Comparison of ENCODE assay signal across 11 cellular contexts in genomic region chr1:171898956-171899355, GRCh38. TPM values are rescaled to one million over a fixed set of nuclear protein-coding genes. Genes with fewer than 3 reads are reported as not detected.
A peak's percentile ranks its signal among the peaks of the same experiment; 100 is the strongest.
DNase-seq lines count a peak whose midpoint lies in the region; ATAC-seq and TF ChIP-seq lines count a peak whose summit lies in the region.
"Had no signal": no experiment of that assay in that cellular context is flagged by ENCODE, and none has a peak within 500 bp of the region (broad histone marks: within the 10 kb centered on the region; RNA-seq: fewer than 3 reads in every experiment).

No MANE protein-coding gene starts in this region.

- H3K27me3 ChIP-seq in prostate gland (replicated peaks; ENCODE audit: insufficient read depth) (no peaks in the 10 kb centered on the region), aorta (ENCODE audit: control insufficient read depth in 1 of 2, insufficient read depth in 2 of 2, low read length in 1 of 2) (no peaks in the 10 kb centered on the region)

- no peak for TF ChIP-seq POLR2A in prostate gland (IDR thresholded peaks at IDR 0.05)

- no peak for TF ChIP-seq CTCF in prostate gland (IDR thresholded peaks at IDR 0.05)

- 16% methylated on average over 9 of the region's 9 CpGs for WGBS in prostate gland
- 54 to 65% methylated on average over 9 of the region's 9 CpGs for WGBS in aorta, 2 donors

- no peak for ATAC-seq in aorta (ENCODE audit: low FRiP score)
- no peak for ATAC-seq in GM21381 (IDR thresholded peaks at IDR 0.05; ENCODE audit: unreplicated experiment)
- ATAC-seq in GM18867 (IDR thresholded peaks at IDR 0.05; ENCODE audit: unreplicated experiment): no peak

- H3K36me3 ChIP-seq in prostate gland (no peaks in the 10 kb centered on the region), aorta (ENCODE audit: control insufficient read depth in 1 of 2, insufficient read depth in 2 of 2, low read length in 1 of 2) (no peaks in the 10 kb centered on the region)

- H3K9me3 ChIP-seq in prostate gland: no peaks in the 10 kb centered on the region
- no peaks in the 10 kb centered on the region for H3K9me3 ChIP-seq in aorta (ENCODE audit: control insufficient read depth, low read length)

- H3K27ac ChIP-seq in prostate gland: peak overlapping the region in 1 of 2 donors; percentile 30
- no peak overlapping the region for H3K27ac ChIP-seq in aorta (ENCODE audit: low read depth in 1 of 2, low read length in 2 of 2)

- H3K4me3 ChIP-seq in prostate gland (no peak overlapping the region), aorta (ENCODE audit: low read length in 2 of 2) (no peak overlapping the region)

- intact Hi-C loops in head of caudate nucleus (cut with DNase I): loop anchor here (5.0 kb wide), 1 partner anchor 57 kb away; the partner anchor contains the start of gene DNM3
- intact Hi-C loops in prostate gland (cut with DNase I): no loop called here
- intact Hi-C loops in aorta (cut with DNase I): no loop called here

- DNase-seq in NCI-H1092 treated with DMSO at 0.1 percent for 48 hours (lab: John Stamatoyannopoulos, UW) (peak; percentile 22), SK-N-DZ (ENCODE audit: low spot score) (peak; percentile 71), head of caudate nucleus (peak; percentile 66 to 95 (median 86)), prostate gland (ENCODE audit: low spot score) (peak; percentile 23), aorta (no peak), HuH-7 (ENCODE audit: low spot score) (no peak)
- DNase-seq: activated CD8-positive, alpha-beta memory T cell treated with anti-CD3 and anti-CD28 coated beads, Interleukin-2, amount 50 U/mL, for 4 hours; effector CD4-positive, alpha-beta T cell; stimulated activated CD4-positive, alpha-beta T cell treated with anti-CD3 and anti-CD28 coated beads, Interleukin-4, amount 100 ng/mL, for 1 hour had no signal

- H3K4me1 ChIP-seq in prostate gland (replicated peaks) (no peaks in the 10 kb centered on the region), aorta (ENCODE audit: control insufficient read depth in 1 of 2, insufficient read depth in 2 of 2, low read length in 2 of 2) (peaks cover 0 to 2% of the 10 kb centered on the region in 2 donors)

RNA-seq across cellular contexts. Expression of gene DNM3, which starts 57.7 kb away (rescaled TPM):
- 3.4 and 6.2 TPM in 2 replicates for polyA plus RNA-seq in SK-N-DZ (2014; cell fraction: cytosol; rRNA removed)
- polyA plus RNA-seq in SK-N-DZ (2014; cell fraction: nucleus; rRNA removed): 3.4 and 4.8 TPM in 2 replicates
- 1 to 10 TPM; 2.3 to 5.3 TPM for total RNA-seq in prostate gland
- total RNA-seq in aorta: 10 to 100 TPM in 1 of 2 donors, 1 to 10 TPM in 1; 5.1 to 16.2 TPM
- 1 to 10 TPM in 1 of 2 donors, not detected in 1; 2.6 TPM for polyA plus RNA-seq in aorta

Comparison
In these comparisons a context has a peak if more than half of its experiments do, and no peak if none do; other contexts are left out.
1. DNase-seq: peak in NCI-H1092 treated with DMSO at 0.1 percent for 48 hours (single experiment), SK-N-DZ (single experiment), head of caudate nucleus (42 of 42) and prostate gland (single experiment); none in aorta (0 of 2) and HuH-7 (single experiment).